In genomic region chr11:1419811-1420210, GRCh38 we compare ENCODE assay signal across 26 cellular contexts.
"Had no signal": no experiment of that assay in that cellular context is flagged by ENCODE, and none has a peak within 500 bp of the region (broad histone marks: within the 10 kb centered on the region; RNA-seq: fewer than 3 reads in every experiment).

No MANE protein-coding gene starts in this region.

- DNase-seq: heart right ventricle; islet precursor cell; left ventricle myocardium inferior; mesendoderm; mucosa of descending colon; naive thymus-derived CD4-positive, alpha-beta T cell; pancreas; psoas muscle; right lobe of liver; stimulated activated CD4-positive, alpha-beta T cell treated with anti-CD3 and anti-CD28 coated beads, Interleukin-1b, Interleukin-23, amount 100 ng/mL, for 48 hours; stimulated activated CD4-positive, alpha-beta T cell treated with anti-CD3 and anti-CD28 coated beads, Interleukin-2, amount 100 ng/mL, for 48 hours; stimulated activated CD4-positive, alpha-beta T cell treated with anti-CD3 and anti-CD28 coated beads, Interleukin-4, amount 100 ng/mL, for 4 hours; stimulated activated CD8-positive, alpha-beta memory T cell treated with anti-CD3 and anti-CD28 coated beads, Interleukin-4, amount 100 ng/mL, for 48 hours; stimulated activated naive CD4-positive, alpha-beta T cell treated with Interleukin-2 at 50 U/mL for 16 hours; stimulated activated naive CD8-positive, alpha-beta T cell treated with anti-CD3 and anti-CD28 coated beads, Interleukin-15, amount 100 ng/mL, for 72 hours; substantia nigra; testis; thyroid gland; transverse colon; upper lobe of right lung had no signal

- ATAC-seq: heart right ventricle; mucosa of descending colon; naive thymus-derived CD4-positive, alpha-beta T cell; natural killer cell treated with Interleukin-12 subunit alpha and Interleukin-12 subunit beta and Interleukin-15 and Interleukin-18, amount 100 ng/mL, for 72 hours; pancreas; psoas muscle; right lobe of liver; stimulated activated memory B cell treated with anti-CD40 and anti-IgM and Interleukin-4, amounts not matched to agents 10 μg/mL and 1 μg/mL and 100 μg/mL, for 72 hours; stimulated activated naive CD8-positive, alpha-beta T cell treated with anti-CD3 and anti-CD28 coated beads, Interleukin-15, amount 100 ng/mL, for 72 hours; upper lobe of right lung had no signal

- H3K27ac ChIP-seq: heart right ventricle, hepatocyte, left ventricle myocardium inferior, pancreas, psoas muscle, right atrium auricular region, right lobe of liver, testis, thyroid gland, transverse colon, upper lobe of right lung had no signal

- H3K4me3 ChIP-seq: heart right ventricle, hepatocyte, left ventricle myocardium inferior, lung, mucosa of descending colon, pancreas, psoas muscle, right atrium auricular region, right lobe of liver, smooth muscle cell, testis, thyroid gland, transverse colon, upper lobe of right lung had no signal

- H3K27me3 ChIP-seq: hepatocyte, pancreas, right atrium auricular region, right lobe of liver, testis, thyroid gland had no signal
